Comparison of ENCODE assay signal across 33 cellular contexts in the genomic region with DNA sequence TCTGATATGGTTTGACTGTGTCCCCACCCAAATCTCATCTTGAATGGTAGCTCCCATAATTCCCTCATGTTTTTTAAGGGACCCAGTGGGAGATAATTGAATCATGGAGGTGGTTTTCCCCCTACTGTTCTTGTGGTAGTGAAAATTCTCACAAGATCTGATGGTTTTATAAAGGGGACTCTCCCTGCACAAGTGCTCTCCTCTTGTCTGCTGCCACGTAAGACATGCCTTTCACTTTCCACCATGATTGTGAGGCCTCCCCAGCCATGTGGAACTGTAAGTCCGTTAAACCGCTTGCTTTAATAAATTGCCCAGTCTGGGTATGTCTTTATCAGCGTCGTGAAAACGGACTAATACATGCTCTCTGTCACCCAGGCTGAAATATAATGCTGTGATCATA.
"Had no signal": no experiment of that assay in that cellular context is flagged by ENCODE, and none has a peak within 500 bp of the region (broad histone marks: within the 10 kb centered on the region; RNA-seq: fewer than 3 reads in every experiment).

No MANE protein-coding gene starts in this region.

- FAIRE-seq: bronchial epithelial cell, colon had no signal

- H3K27ac ChIP-seq: adrenal gland, ascending aorta, body of pancreas, brain microvascular endothelial cell, breast epithelium, cardiac muscle cell had no signal

- DNase-seq: activated effector memory CD4-positive, alpha-beta T cell treated with anti-CD3 and anti-CD28 coated beads, Interleukin-2, amount 50 U/mL, for 16 hours; activated effector memory CD4-positive, alpha-beta T cell treated with Interleukin-2 at 50 U/mL for 16 hours; activated gamma-delta T cell; activated gamma-delta T cell treated with Interleukin-2 at 50 U/mL for 16 hours; activated naive CD4-positive, alpha-beta T cell; activated naive CD4-positive, alpha-beta T cell treated with anti-CD3 and anti-CD28 coated beads for 36 hours; activated naive CD4-positive, alpha-beta T cell treated with anti-CD3 and anti-CD28 coated beads, Interleukin-2, amount 10 ng/mL, durations not matched to agents 7 days and 5 days; activated naive CD4-positive, alpha-beta T cell treated with anti-CD3 and anti-CD28 coated beads, Interleukin-2, amount 50 U/mL, for 16 hours; activated naive CD4-positive, alpha-beta T cell treated with Interleukin-2 at 50 U/mL for 16 hours; activated naive CD8-positive, alpha-beta T cell treated with anti-CD3 and anti-CD28 coated beads for 36 hours; activated naive CD8-positive, alpha-beta T cell treated with anti-CD3 and anti-CD28 coated beads, Interleukin-2, amount 10 ng/mL, durations not matched to agents 7 days and 5 days; activated naive CD8-positive, alpha-beta T cell treated with anti-CD3 and anti-CD28 coated beads, Interleukin-2, amount 50 U/mL, for 24 hours; activated T-cell treated with anti-CD3 and anti-CD28 coated beads, Interleukin-2, amount 50 U/mL, for 24 hours; activated T-cell treated with anti-CD3 and anti-CD28 coated beads, Interleukin-2, amount 50 U/mL, for 4 hours; activated T-cell treated with anti-CD3 and anti-CD28 coated beads, Interleukin-2, amount 50 U/mL, for 48 hours; activated T-cell treated with anti-CD3 and anti-CD28 coated beads, Interleukin-2, amount 50 U/mL, for 72 hours; adrenal gland; amniotic stem cell; amygdala; anterior cingulate cortex; aorta; body of pancreas; brain microvascular endothelial cell; caudate nucleus; central memory CD4-positive, alpha-beta T cell; cerebellar nuclear complex had no signal

- H3K9me3 ChIP-seq: adrenal gland, ascending aorta, body of pancreas, breast epithelium had no signal

- H3K27me3 ChIP-seq: adrenal gland, ascending aorta, body of pancreas, brain microvascular endothelial cell, breast epithelium, cardiac muscle cell had no signal

- H3K4me3 ChIP-seq: adrenal gland, ascending aorta, body of pancreas, breast epithelium, cardiac muscle cell had no signal

- H3K36me3 ChIP-seq: adrenal gland, ascending aorta, brain microvascular endothelial cell, breast epithelium, cardiac muscle cell had no signal

- H3K4me1 ChIP-seq: adrenal gland, ascending aorta, body of pancreas, breast epithelium had no signal

- ATAC-seq: activated naive CD4-positive, alpha-beta T cell treated with anti-CD3 and anti-CD28 coated beads, Interleukin-2, amount 50 U/mL, for 72 hours; activated naive CD8-positive, alpha-beta T cell treated with anti-CD3 and anti-CD28 coated beads, Interleukin-2, amount 50 U/mL, for 24 hours; activated T-cell treated with anti-CD3 and anti-CD28 coated beads, Interleukin-2, amount 50 U/mL, for 4 hours; activated T-cell treated with anti-CD3 and anti-CD28 coated beads, Interleukin-2, amount 50 U/mL, for 72 hours; activated T-helper 17 cell treated with anti-CD3 and anti-CD28 coated beads, Interleukin-2, amount 50 U/mL, for 72 hours; body of pancreas had no signal
